23 cellular contexts compared by ENCODE assay signal in the genomic region with DNA sequence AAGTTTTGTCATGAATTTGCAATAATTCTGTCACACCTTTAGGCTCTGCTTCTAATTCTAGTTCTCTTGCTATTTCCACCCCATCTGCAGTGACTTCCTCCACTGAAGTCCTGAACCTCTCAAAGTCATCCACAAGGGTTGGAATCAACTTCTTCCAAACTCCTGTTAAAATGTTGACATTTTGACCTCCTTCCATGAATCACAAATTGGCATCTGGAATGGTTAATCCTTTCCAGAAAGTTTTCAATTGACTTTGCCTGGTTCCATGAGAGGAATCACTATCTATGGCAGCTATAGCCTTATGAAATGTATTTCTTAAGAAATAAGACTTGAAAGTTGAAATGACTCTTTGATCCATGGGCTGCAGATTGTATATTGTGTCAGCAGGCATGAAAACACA.
"Had no signal": no experiment of that assay in that cellular context is flagged by ENCODE, and none has a peak within 500 bp of the region (broad histone marks: within the 10 kb centered on the region; RNA-seq: fewer than 3 reads in every experiment).

No MANE protein-coding gene starts in this region.

- H3K27me3 ChIP-seq: gastrocnemius medialis, heart left ventricle, hepatocyte, neutrophil, right lobe of liver, suprapubic skin, transverse colon, vagina had no signal

- H3K9me3 ChIP-seq: gastrocnemius medialis, mucosa of descending colon, neutrophil, right lobe of liver, transverse colon, vagina had no signal

- ATAC-seq: effector memory CD8-positive, alpha-beta T cell; gastrocnemius medialis; heart left ventricle; left lobe of liver; mucosa of descending colon; natural killer cell treated with Interleukin-12 subunit alpha and Interleukin-12 subunit beta and Interleukin-15 and Interleukin-18, amount 100 ng/mL, for 72 hours; right lobe of liver; stimulated activated naive CD8-positive, alpha-beta T cell treated with anti-CD3 and anti-CD28 coated beads, Interleukin-15, amount 100 ng/mL, for 72 hours had no signal

- H3K36me3 ChIP-seq: right lobe of liver, vagina had no signal

- H2AFZ ChIP-seq: hepatocyte, parathyroid adenoma had no signal

- H3K4me2 ChIP-seq: hepatocyte had no signal

- H3K4me1 ChIP-seq: gastrocnemius medialis, heart left ventricle, parathyroid adenoma, right lobe of liver, vagina had no signal

- H3K79me2 ChIP-seq: hepatocyte, parathyroid adenoma had no signal

- DNase-seq: cortex of kidney; effector memory CD8-positive, alpha-beta T cell; gastrocnemius medialis; heart left ventricle; kidney; mesenchymal stem cell; mucosa of descending colon; naive B cell; right lobe of liver; small intestine; stimulated activated CD4-positive, alpha-beta T cell treated with anti-CD3 and anti-CD28 coated beads, Interleukin-15, amount 100 ng/mL, for 24 hours; stimulated activated CD4-positive, alpha-beta T cell treated with anti-CD3 and anti-CD28 coated beads, Interleukin-2, amount 100 ng/mL, for 48 hours; stimulated activated naive CD4-positive, alpha-beta T cell; stimulated activated naive CD8-positive, alpha-beta T cell treated with anti-CD3 and anti-CD28 coated beads, Interleukin-15, amount 100 ng/mL, for 72 hours; transverse colon had no signal

- H3K27ac ChIP-seq: gastrocnemius medialis, heart left ventricle, hepatocyte, neutrophil, parathyroid adenoma, right lobe of liver, suprapubic skin, transverse colon, vagina had no signal

- H3K4me3 ChIP-seq: gastrocnemius medialis, heart left ventricle, hepatocyte, lung, mucosa of descending colon, right lobe of liver, suprapubic skin, transverse colon, vagina had no signal

- H3K9ac ChIP-seq: parathyroid adenoma had no signal
